Comparison of ENCODE assay signal across 8 cellular contexts in genomic region chr3:179452166-179452544, GRCh38. TPM values are rescaled to one million over a fixed set of nuclear protein-coding genes. Genes with fewer than 3 reads are reported as not detected.
DNase-seq lines count a peak whose midpoint lies in the region; ATAC-seq and TF ChIP-seq lines count a peak whose summit lies in the region.

No MANE protein-coding gene starts in this region.

- H2AFZ ChIP-seq in MM.1S (ENCODE audit: low read length): no peak overlapping the region

- H3K36me3 Mint-ChIP-seq in activated CD4-positive, alpha-beta T cell treated with anti-CD3 and anti-CD28 coated beads for 36 hours (ENCODE audit: low read depth): peaks cover 2% of the 10 kb centered on the region
- H3K36me3 Mint-ChIP-seq in activated T-helper 1 cell treated with anti-CD3 and anti-CD28 coated beads, Interleukin-12 subunit alpha, Interleukin-12 subunit beta, Interleukin-2, Interleukin-4 antibody, amounts not matched to agents 30 ng/mL and 10 ng/mL and 1 ng/mL, durations not matched to agents 14 hours and 24 hours and 36 hours (ENCODE audit: low read depth): peaks cover 4% of the 10 kb centered on the region

- no peaks in the 10 kb centered on the region for H3K36me3 ChIP-seq in iPS-20b (ENCODE audit: insufficient read depth, low read depth, low read length)
- H3K36me3 ChIP-seq in testis (ENCODE audit: low read depth, missing control alignments): no peaks in the 10 kb centered on the region
- no peaks in the 10 kb centered on the region for H3K36me3 ChIP-seq in MM.1S (replicated peaks; ENCODE audit: insufficient read depth, low read length)

- H3K79me2 ChIP-seq in MM.1S (ENCODE audit: low read length): no peaks in the 10 kb centered on the region

- CTCF ChIA-PET in activated CD4-positive, alpha-beta T cell treated with anti-CD3 and anti-CD28 coated beads for 36 hours (lab: Charles Lee): interaction anchor here (0.9 kb wide), 1 partner anchor 9 kb away, joined by 3 read pairs; no protein-coding TSS in a partner anchor

- TF ChIP-seq CTCF in testis (IDR thresholded peaks at IDR 0.05) (no peak), lower leg skin (IDR thresholded peaks at IDR 0.05) (no peak), MM.1S (IDR thresholded peaks at IDR 0.05; ENCODE audit: low read length) (no peak)

- no peaks in the 10 kb centered on the region for H4K20me1 ChIP-seq in MM.1S (ENCODE audit: insufficient read depth, low read length)

- H3K9ac ChIP-seq in iPS-20b (ENCODE audit: low read depth, low read length): peak overlapping the region; percentile 26; the same call in 1 of the 2 replicates
- H3K9ac ChIP-seq in MM.1S (ENCODE audit: low read length): no peak overlapping the region

- POLR2A ChIA-PET in activated CD4-positive, alpha-beta T cell treated with anti-CD3 and anti-CD28 coated beads for 36 hours (lab: Charles Lee): no interaction called here

- no peak for TF ChIP-seq POLR2A in testis (IDR thresholded peaks at IDR 0.05)
- no peak for TF ChIP-seq POLR2A in lower leg skin (IDR thresholded peaks at IDR 0.05)

- no peak overlapping the region for H3K4me2 ChIP-seq in MM.1S (ENCODE audit: low read depth, low read length)

- H3K9me3 Mint-ChIP-seq in activated CD4-positive, alpha-beta T cell treated with anti-CD3 and anti-CD28 coated beads for 36 hours (ENCODE audit: low read depth): no peaks in the 10 kb centered on the region
- no peaks in the 10 kb centered on the region for H3K9me3 Mint-ChIP-seq in activated T-helper 1 cell treated with anti-CD3 and anti-CD28 coated beads, Interleukin-12 subunit alpha, Interleukin-12 subunit beta, Interleukin-2, Interleukin-4 antibody, amounts not matched to agents 30 ng/mL and 10 ng/mL and 1 ng/mL, durations not matched to agents 14 hours and 24 hours and 36 hours

- peaks cover 60% of the 10 kb centered on the region for H3K27me3 Mint-ChIP-seq in activated CD4-positive, alpha-beta T cell treated with anti-CD3 and anti-CD28 coated beads for 36 hours
- peaks cover 57% of the 10 kb centered on the region for H3K27me3 Mint-ChIP-seq in activated T-helper 1 cell treated with anti-CD3 and anti-CD28 coated beads, Interleukin-12 subunit alpha, Interleukin-12 subunit beta, Interleukin-2, Interleukin-4 antibody, amounts not matched to agents 30 ng/mL and 10 ng/mL and 1 ng/mL, durations not matched to agents 14 hours and 24 hours and 36 hours (ENCODE audit: insufficient read depth)

- no peak overlapping the region for H3K27ac ChIP-seq in iPS-20b (ENCODE audit: low read length)
- H3K27ac ChIP-seq in testis: peak overlapping the region in 1 of 2 donors; percentile 95
- H3K27ac ChIP-seq in MM.1S (ENCODE audit: low read length): no peak overlapping the region

- no peak overlapping the region for H3K27ac Mint-ChIP-seq in activated CD4-positive, alpha-beta T cell treated with anti-CD3 and anti-CD28 coated beads for 36 hours
- H3K27ac Mint-ChIP-seq in activated T-helper 1 cell treated with anti-CD3 and anti-CD28 coated beads, Interleukin-12 subunit alpha, Interleukin-12 subunit beta, Interleukin-2, Interleukin-4 antibody, amounts not matched to agents 30 ng/mL and 10 ng/mL and 1 ng/mL, durations not matched to agents 14 hours and 24 hours and 36 hours: peak overlapping the region; percentile 91

- 33 to 41% methylated on average over 7 of the region's 7 CpGs for WGBS in testis, 2 donors
- 9 to 20% methylated on average over 7 of the region's 7 CpGs for WGBS in lower leg skin, 2 donors

- peak overlapping the region; percentile 74 for H3K4me3 ChIP-seq in iPS-20b (ENCODE audit: low read length)
- peak overlapping the region; percentile 73 to 76 for H3K4me3 ChIP-seq in testis
- H3K4me3 ChIP-seq in lower leg skin (ENCODE audit: low read depth, poor library complexity, severe bottlenecking): no peak overlapping the region
- H3K4me3 ChIP-seq in MM.1S (ENCODE audit: low read length): no peak overlapping the region

- H3K9me2 ChIP-seq in MM.1S (replicated peaks; ENCODE audit: insufficient read depth, low read length): no peaks in the 10 kb centered on the region

- ATAC-seq in activated CD4-positive, alpha-beta T cell treated with anti-CD3 and anti-CD28 coated beads for 36 hours: no peak
- ATAC-seq in GM19395 (IDR thresholded peaks at IDR 0.05; ENCODE audit: unreplicated experiment): no peak

- H3K27me3 ChIP-seq in iPS-20b (ENCODE audit: insufficient read depth, low read length) (peaks cover 27% of the 10 kb centered on the region), testis (no peaks in the 10 kb centered on the region), MM.1S (replicated peaks; ENCODE audit: insufficient read depth, low read length) (peaks cover 16% of the 10 kb centered on the region; the same call in 1 of the 2 replicates)

- peaks cover 19% of the 10 kb centered on the region for H3K4me1 Mint-ChIP-seq in activated CD4-positive, alpha-beta T cell treated with anti-CD3 and anti-CD28 coated beads for 36 hours
- H3K4me1 Mint-ChIP-seq in activated T-helper 1 cell treated with anti-CD3 and anti-CD28 coated beads, Interleukin-12 subunit alpha, Interleukin-12 subunit beta, Interleukin-2, Interleukin-4 antibody, amounts not matched to agents 30 ng/mL and 10 ng/mL and 1 ng/mL, durations not matched to agents 14 hours and 24 hours and 36 hours (ENCODE audit: low read depth): peaks cover 34% of the 10 kb centered on the region

- no peak for DNase-seq in activated CD4-positive, alpha-beta T cell treated with anti-CD3 and anti-CD28 coated beads for 36 hours
- no peak for DNase-seq in activated CD4-positive, alpha-beta T cell treated with anti-CD3 and anti-CD28 coated beads for 4 hours
- no peak for DNase-seq in activated T-helper 1 cell treated with anti-CD3 and anti-CD28 coated beads, Interleukin-12 subunit alpha, Interleukin-12 subunit beta, Interleukin-2, Interleukin-4 antibody, amounts not matched to agents 30 ng/mL and 10 ng/mL and 1 ng/mL, durations not matched to agents 14 hours and 24 hours and 36 hours (ENCODE audit: low spot score)
- no peak for DNase-seq in testis
- no peak for DNase-seq in lower leg skin (ENCODE audit: low spot score in 2 of 2)
- DNase-seq in MM.1S: no peak

- no peaks in the 10 kb centered on the region for H3F3A ChIP-seq in MM.1S (ENCODE audit: insufficient read depth, low read length)

- H3K4me3 Mint-ChIP-seq in activated CD4-positive, alpha-beta T cell treated with anti-CD3 and anti-CD28 coated beads for 36 hours: peak overlapping the region; percentile 67
- H3K4me3 Mint-ChIP-seq in activated T-helper 1 cell treated with anti-CD3 and anti-CD28 coated beads, Interleukin-12 subunit alpha, Interleukin-12 subunit beta, Interleukin-2, Interleukin-4 antibody, amounts not matched to agents 30 ng/mL and 10 ng/mL and 1 ng/mL, durations not matched to agents 14 hours and 24 hours and 36 hours: peak overlapping the region; percentile 89

- H3K4me1 ChIP-seq in iPS-20b (ENCODE audit: insufficient read depth, low read length) (peaks cover 23% of the 10 kb centered on the region), testis (peaks cover 11% of the 10 kb centered on the region), MM.1S (ENCODE audit: low read length) (no peaks in the 10 kb centered on the region)

- intact Hi-C loops in activated CD4-positive, alpha-beta T cell treated with anti-CD3 and anti-CD28 coated beads for 36 hours (cut with DNase I, micrococcal nuclease): loop anchor here in 1 of 2 experiments (5.0 kb wide), 2 partner anchors 200 to 305 kb away; partner anchors contain the start of genes PIK3CA and USP13
- intact Hi-C loops in activated T-helper 1 cell treated with anti-CD3 and anti-CD28 coated beads, Interleukin-12 subunit alpha, Interleukin-12 subunit beta, Interleukin-2, Interleukin-4 antibody, amounts not matched to agents 30 ng/mL and 10 ng/mL and 1 ng/mL, durations not matched to agents 14 hours and 24 hours and 36 hours (cut with micrococcal nuclease): loop anchor here (5.0 to 10.0 kb wide), 3 partner anchors 105 to 1153 kb away; partner anchors contain the start of genes MFN1, TTC14 and USP13
- intact Hi-C loops in testis (cut with DNase I; ENCODE audit: low total_unique reads): no loop called here
- intact Hi-C loops in lower leg skin (cut with DNase I; ENCODE audit: low total_unique reads): no loop called here

- H3K9me3 ChIP-seq in iPS-20b (ENCODE audit: insufficient read depth, low read depth, low read length) (no peaks in the 10 kb centered on the region), testis (no peaks in the 10 kb centered on the region), MM.1S (replicated peaks; ENCODE audit: insufficient read depth, low read length) (no peaks in the 10 kb centered on the region)

RNA-seq across cellular contexts. Expression of gene GNB4, which starts 0.9 kb away (rescaled TPM):
- under 1 TPM; 0.75 to 0.88 TPM for total RNA-seq in activated CD4-positive, alpha-beta T cell treated with anti-CD3 and anti-CD28 coated beads for 36 hours
- total RNA-seq in activated T-helper 1 cell treated with anti-CD3 and anti-CD28 coated beads, Interleukin-12 subunit alpha, Interleukin-12 subunit beta, Interleukin-2, Interleukin-4 antibody, amounts not matched to agents 30 ng/mL and 10 ng/mL and 1 ng/mL, durations not matched to agents 14 hours and 24 hours and 36 hours: 13.9 and 15.4 TPM in 2 replicates
- 1 to 10 TPM; 9.5 to 9.8 TPM for total RNA-seq in testis
- polyA plus RNA-seq in testis (ENCODE audit: insufficient read depth, low read depth, low replicate concordance): 8.7 TPM
- 10 to 100 TPM; 63.9 to 91.8 (median 85.8) TPM for total RNA-seq in lower leg skin

Comparison
In these comparisons a context has a peak if more than half of its experiments do, and no peak if none do; other contexts are left out.
1. H3K4me3 ChIP-seq: peak in iPS-20b (single experiment) and testis (2 of 2); none in lower leg skin (single experiment) and MM.1S (single experiment).